In the genomic region with DNA sequence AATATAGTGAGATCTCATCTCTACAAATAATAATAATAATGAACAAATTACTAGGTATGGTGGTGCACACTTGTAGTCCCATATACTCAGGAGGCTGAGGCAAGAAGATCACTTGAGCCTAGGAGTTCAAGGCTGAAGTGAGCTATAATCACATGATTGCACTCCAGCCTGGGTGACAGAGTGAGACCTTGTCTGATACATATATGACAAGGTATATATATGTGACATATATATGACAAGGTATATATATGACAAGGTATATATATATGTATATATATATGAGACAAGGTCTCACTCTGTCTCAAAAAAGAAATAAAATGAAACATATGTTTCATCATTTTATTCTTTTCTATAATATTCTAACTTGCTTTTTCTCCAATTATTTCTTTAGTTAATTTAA, we compare ENCODE assay signal across 14 cellular contexts.
A peak's percentile ranks its signal among the peaks of the same experiment; 100 is the strongest.
DNase-seq lines count a peak whose midpoint lies in the region; ATAC-seq and TF ChIP-seq lines count a peak whose summit lies in the region.
"Had no signal": no experiment of that assay in that cellular context is flagged by ENCODE, and none has a peak within 500 bp of the region (broad histone marks: within the 10 kb centered on the region; RNA-seq: fewer than 3 reads in every experiment).

No MANE protein-coding gene starts in this region.

- CTCF ChIA-PET in Calu3 (lab: Charles Lee) = no interaction called here

- DNase-seq in activated T-cell treated with anti-CD3 and anti-CD28 coated beads, Interleukin-2, amount 50 U/mL, for 72 hours = no peak
- DNase-seq in Calu3 = no peak
- DNase-seq in left lobe of liver (ENCODE audit: low spot score) = no peak
- no peak for DNase-seq in AML-193 (lab: John Stamatoyannopoulos, UW)
- DNase-seq: DMS 273 treated with DMSO at 0.1 percent for 48 hours; head of caudate nucleus; KG1; SHP77 treated with DMSO at 0.1 percent for 48 hours; stimulated activated CD4-positive, alpha-beta T cell treated with anti-CD3 and anti-CD28 coated beads, Interleukin-2, amount 100 ng/mL, for 24 hours; stimulated activated naive CD4-positive, alpha-beta T cell had no signal

- no peak overlapping the region for H3K27ac Mint-ChIP-seq in activated T-cell treated with anti-CD3 and anti-CD28 coated beads, Interleukin-2, amount 50 U/mL, for 72 hours
- H3K27ac Mint-ChIP-seq in Calu3 (ENCODE audit: unreplicated experiment) = no peak overlapping the region

- peaks cover 13% of the 10 kb centered on the region for H3K27me3 Mint-ChIP-seq in activated T-cell treated with anti-CD3 and anti-CD28 coated beads, Interleukin-2, amount 50 U/mL, for 72 hours (ENCODE audit: low read depth)
- H3K27me3 Mint-ChIP-seq in Calu3 (ENCODE audit: unreplicated experiment) = no peaks in the 10 kb centered on the region

- no peaks in the 10 kb centered on the region for H3K36me3 Mint-ChIP-seq in activated T-cell treated with anti-CD3 and anti-CD28 coated beads, Interleukin-2, amount 50 U/mL, for 72 hours (ENCODE audit: insufficient read depth in 2 of 2)
- no peaks in the 10 kb centered on the region for H3K36me3 Mint-ChIP-seq in Calu3 (ENCODE audit: insufficient read depth, unreplicated experiment)

- no TSS peak for BruUV-seq in Calu3 (replicated peaks; lab: Mats Ljungman, UMichigan)

- H3K4me3 Mint-ChIP-seq in activated T-cell treated with anti-CD3 and anti-CD28 coated beads, Interleukin-2, amount 50 U/mL, for 72 hours = no peak overlapping the region
- H3K4me3 Mint-ChIP-seq in Calu3 (ENCODE audit: low read depth, unreplicated experiment) = no peak overlapping the region

- no peaks in the 10 kb centered on the region for H3K9me3 Mint-ChIP-seq in activated T-cell treated with anti-CD3 and anti-CD28 coated beads, Interleukin-2, amount 50 U/mL, for 72 hours
- H3K9me3 Mint-ChIP-seq in Calu3 (ENCODE audit: low read depth, unreplicated experiment) = no peaks in the 10 kb centered on the region

- no peaks in the 10 kb centered on the region for H3K4me1 Mint-ChIP-seq in activated T-cell treated with anti-CD3 and anti-CD28 coated beads, Interleukin-2, amount 50 U/mL, for 72 hours (ENCODE audit: low read depth)
- no peaks in the 10 kb centered on the region for H3K4me1 Mint-ChIP-seq in Calu3 (ENCODE audit: low read depth, unreplicated experiment)

- no peak for TF ChIP-seq CTCF in Calu3 (IDR thresholded peaks at IDR 0.05; ENCODE audit: unreplicated experiment)

- peak; percentile 43 for ATAC-seq in GM18511 (IDR thresholded peaks at IDR 0.05; ENCODE audit: unreplicated experiment)
- ATAC-seq in GM19467 (IDR thresholded peaks at IDR 0.05; ENCODE audit: unreplicated experiment) = peak; percentile 7
- ATAC-seq in HG02798 (IDR thresholded peaks at IDR 0.05; ENCODE audit: poor library complexity, unreplicated experiment) = peak; percentile 12
- ATAC-seq in HG03354 (IDR thresholded peaks at IDR 0.05; ENCODE audit: poor library complexity, severe bottlenecking, unreplicated experiment) = peak; percentile 25
- no peak for ATAC-seq in activated T-cell treated with anti-CD3 and anti-CD28 coated beads, Interleukin-2, amount 50 U/mL, for 72 hours (replicated peaks in 1 of 2)
- ATAC-seq in left lobe of liver = no peak

- intact Hi-C loops in Calu3 (cut with micrococcal nuclease; ENCODE audit: unreplicated experiment) = no loop called here

Comparison
In these comparisons a context has a peak if more than half of its experiments do, and no peak if none do; other contexts are left out.
1. ATAC-seq: peak in GM18511 (single experiment), GM19467 (single experiment), HG02798 (single experiment) and HG03354 (single experiment); none in activated T-cell treated with anti-CD3 and anti-CD28 coated beads, Interleukin-2, amount 50 U/mL, for 72 hours (0 of 2) and left lobe of liver (single experiment).